ENCODE assay signal across 8 cellular contexts in genomic region chr5:178590141-178590923, GRCh38. TPM values are rescaled to one million over a fixed set of nuclear protein-coding genes. Genes with fewer than 3 reads are reported as not detected.
DNase-seq lines count a peak whose midpoint lies in the region; ATAC-seq and TF ChIP-seq lines count a peak whose summit lies in the region.

Gene COL23A1 (minus strand): TSS chr5:178590393.

- no peak within 1 kb of the TSS for H3K27ac Mint-ChIP-seq in activated T-helper 2 cell treated with anti-CD3 and anti-CD28 coated beads, Interferon-gamma antibody, Interleukin-2, Interleukin-4, amounts not matched to agents 10 μg/mL and 5 μg/mL and 100 μg/mL, durations not matched to agents 14 hours and 24 hours and 36 hours
- peak within 1 kb of the TSS; percentile 76 to 93 (median 80) for H3K27ac Mint-ChIP-seq in nephron

- peaks cover 16% of the 10 kb centered on the region for H3K9me3 Mint-ChIP-seq in activated T-helper 2 cell treated with anti-CD3 and anti-CD28 coated beads, Interferon-gamma antibody, Interleukin-2, Interleukin-4, amounts not matched to agents 10 μg/mL and 5 μg/mL and 100 μg/mL, durations not matched to agents 14 hours and 24 hours and 36 hours
- H3K9me3 Mint-ChIP-seq in nephron = peaks cover 15% of the 10 kb centered on the region

- H3K27ac ChIP-seq in upper lobe of right lung = no peak within 1 kb of the TSS

- peaks cover 4% of the 10 kb centered on the region for H3K9me3 ChIP-seq in upper lobe of right lung

- H3K27me3 Mint-ChIP-seq in activated T-helper 2 cell treated with anti-CD3 and anti-CD28 coated beads, Interferon-gamma antibody, Interleukin-2, Interleukin-4, amounts not matched to agents 10 μg/mL and 5 μg/mL and 100 μg/mL, durations not matched to agents 14 hours and 24 hours and 36 hours (ENCODE audit: low read depth) = peaks cover 43% of the 10 kb centered on the region
- peaks cover 34% of the 10 kb centered on the region for H3K27me3 Mint-ChIP-seq in nephron (ENCODE audit: low read depth)

- DNase-seq in NCI-H146 (lab: John Stamatoyannopoulos, UW) = peak; percentile 29
- no peak for DNase-seq in NCI-H146 treated with DMSO at 0.1 percent for 48 hours (lab: John Stamatoyannopoulos, UW; ENCODE audit: unreplicated experiment)
- DNase-seq in NCI-H345 treated with DMSO at 0.1 percent for 48 hours (lab: John Stamatoyannopoulos, UW; ENCODE audit: unreplicated experiment) = peak; percentile 15
- peak; percentile 18 for DNase-seq in activated T-helper 2 cell treated with anti-CD3 and anti-CD28 coated beads, Interferon-gamma antibody, Interleukin-2, Interleukin-4, amounts not matched to agents 10 μg/mL and 5 μg/mL and 100 μg/mL, durations not matched to agents 14 hours and 24 hours and 36 hours (ENCODE audit: low spot score)
- DNase-seq in foreskin fibroblast = peak; percentile 37 to 66
- peak; percentile 73 for DNase-seq in upper lobe of right lung
- no peak for DNase-seq in putamen (ENCODE audit: low spot score)

- peak; percentile 72 for ATAC-seq in upper lobe of right lung

- H3K4me1 ChIP-seq in upper lobe of right lung = peaks cover 11% of the 10 kb centered on the region

- H3K4me1 Mint-ChIP-seq in activated T-helper 2 cell treated with anti-CD3 and anti-CD28 coated beads, Interferon-gamma antibody, Interleukin-2, Interleukin-4, amounts not matched to agents 10 μg/mL and 5 μg/mL and 100 μg/mL, durations not matched to agents 14 hours and 24 hours and 36 hours (ENCODE audit: low read depth) = peaks cover 4% of the 10 kb centered on the region
- peaks cover 50% of the 10 kb centered on the region for H3K4me1 Mint-ChIP-seq in nephron

- no peaks in the 10 kb centered on the region for H3K36me3 ChIP-seq in upper lobe of right lung

- H3K36me3 Mint-ChIP-seq in activated T-helper 2 cell treated with anti-CD3 and anti-CD28 coated beads, Interferon-gamma antibody, Interleukin-2, Interleukin-4, amounts not matched to agents 10 μg/mL and 5 μg/mL and 100 μg/mL, durations not matched to agents 14 hours and 24 hours and 36 hours (ENCODE audit: low read depth) = peaks cover 15% of the 10 kb centered on the region
- peaks cover 23% of the 10 kb centered on the region for H3K36me3 Mint-ChIP-seq in nephron (ENCODE audit: low read depth)

- peaks cover 11% of the 10 kb centered on the region for H3K27me3 ChIP-seq in upper lobe of right lung

- H3K4me3 ChIP-seq in foreskin fibroblast (ENCODE audit: low read depth in 1 of 2, low read length in 2 of 2) = peak within 1 kb of the TSS; percentile 35 to 36
- peak within 1 kb of the TSS; percentile 49 for H3K4me3 ChIP-seq in upper lobe of right lung

- TF ChIP-seq CTCF in foreskin fibroblast (IDR thresholded peaks at IDR 0.05; ENCODE audit: low read depth, low read length) (peak; percentile 58), nephron (IDR thresholded peaks at IDR 0.05; ENCODE audit: unreplicated experiment in 3 of 3) (peak; percentile 78 to 95 (median 88)), upper lobe of right lung (IDR thresholded peaks at IDR 0.05) (peak; percentile 65)

- peak within 1 kb of the TSS; percentile 66 for H3K4me3 Mint-ChIP-seq in activated T-helper 2 cell treated with anti-CD3 and anti-CD28 coated beads, Interferon-gamma antibody, Interleukin-2, Interleukin-4, amounts not matched to agents 10 μg/mL and 5 μg/mL and 100 μg/mL, durations not matched to agents 14 hours and 24 hours and 36 hours (ENCODE audit: low read depth)
- H3K4me3 Mint-ChIP-seq in nephron = peak within 1 kb of the TSS; percentile 90 to 98 (median 96)

- intact Hi-C loops in activated T-helper 2 cell treated with anti-CD3 and anti-CD28 coated beads, Interferon-gamma antibody, Interleukin-2, Interleukin-4, amounts not matched to agents 10 μg/mL and 5 μg/mL and 100 μg/mL, durations not matched to agents 14 hours and 24 hours and 36 hours (cut with micrococcal nuclease) = no loop called here
- intact Hi-C loops in upper lobe of right lung (cut with DNase I) = loop anchor here (10.0 kb wide), 1 partner anchor 146 kb away; no protein-coding TSS in a partner anchor

RNA-seq across cellular contexts. Expression of gene COL23A1, which starts in this region (rescaled TPM):
- not detected in 2 replicates for total RNA-seq in activated T-helper 2 cell treated with anti-CD3 and anti-CD28 coated beads, Interferon-gamma antibody, Interleukin-2, Interleukin-4, amounts not matched to agents 10 μg/mL and 5 μg/mL and 100 μg/mL, durations not matched to agents 14 hours and 24 hours and 36 hours
- 2.0 TPM for total RNA-seq in upper lobe of right lung

Comparison
In these comparisons a context has a peak if more than half of its experiments do, and no peak if none do; other contexts are left out.
1. DNase-seq: peak in NCI-H146 (single experiment), NCI-H345 treated with DMSO at 0.1 percent for 48 hours (single experiment), foreskin fibroblast (2 of 2) and upper lobe of right lung (single experiment); none in NCI-H146 treated with DMSO at 0.1 percent for 48 hours (single experiment) and putamen (single experiment).
2. Peak in DNase-seq in activated T-helper 2 cell treated with anti-CD3 and anti-CD28 coated beads, Interferon-gamma antibody, Interleukin-2, Interleukin-4, amounts not matched to agents 10 μg/mL and 5 μg/mL and 100 μg/mL, durations not matched to agents 14 hours and 24 hours and 36 hours; RNA of the gene not detected or under 1 TPM.
3. Peak in every context shown above with its lines, with median percentiles within 50 percentile points of each other: CTCF ChIP-seq.